Comparison of ENCODE assay signal across 1 cellular context in the genomic region with DNA sequence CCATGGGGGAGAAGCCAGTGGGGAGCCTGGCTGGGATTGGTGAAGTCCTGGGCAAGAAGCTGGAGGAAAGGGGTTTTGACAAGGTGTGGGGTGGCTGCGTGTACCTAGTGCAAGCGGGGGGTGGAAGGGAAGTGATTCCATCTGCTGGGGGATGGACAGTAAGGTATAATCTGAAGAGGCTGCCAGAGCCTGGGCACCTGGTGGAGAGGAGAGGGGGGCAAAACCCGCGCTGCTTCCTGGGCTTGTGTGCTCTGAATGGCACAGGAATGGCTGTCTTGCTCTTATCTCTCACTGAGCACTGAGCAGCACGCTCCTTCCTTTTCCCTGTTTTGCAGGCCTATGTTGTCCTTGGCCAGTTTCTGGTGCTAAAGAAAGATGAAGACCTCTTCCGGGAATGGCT.
TF ChIP-seq lines count a peak whose summit lies in the region.

No MANE protein-coding gene starts in this region.

TF ChIP-seq in H1, 55 proteins besides CTCF, POLR2A, EP300 and RAD21:
- no peak for TF ChIP-seq SAP30 (IDR thresholded peaks at IDR 0.05; ENCODE audit: insufficient read depth, insufficient replicate concordance, low read length)
- TF ChIP-seq CBX5 (IDR thresholded peaks at IDR 0.05; ENCODE audit: low read depth, low read length) = no peak
- TF ChIP-seq, protein P1, sequence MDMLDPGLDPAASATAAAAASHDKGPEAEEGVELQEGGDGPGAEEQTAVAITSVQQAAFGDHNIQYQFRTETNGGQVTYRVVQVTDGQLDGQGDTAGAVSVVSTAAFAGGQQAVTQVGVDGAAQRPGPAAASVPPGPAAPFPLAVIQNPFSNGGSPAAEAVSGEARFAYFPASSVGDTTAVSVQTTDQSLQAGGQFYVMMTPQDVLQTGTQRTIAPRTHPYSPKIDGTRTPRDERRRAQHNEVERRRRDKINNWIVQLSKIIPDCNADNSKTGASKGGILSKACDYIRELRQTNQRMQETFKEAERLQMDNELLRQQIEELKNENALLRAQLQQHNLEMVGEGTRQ (IDR thresholded peaks at IDR 0.05; ENCODE audit: low read length) = no peak
- TF ChIP-seq JUND (IDR thresholded peaks at IDR 0.05; ENCODE audit: low read length) = no peak
- no peak for TF ChIP-seq CEBPB (IDR thresholded peaks at IDR 0.05; ENCODE audit: low read depth, low read length)
- TF ChIP-seq SP4 (IDR thresholded peaks at IDR 0.05; ENCODE audit: low read length) = no peak
- no peak for TF ChIP-seq CREB1 (IDR thresholded peaks at IDR 0.05)
- no peak for TF ChIP-seq JUN (IDR thresholded peaks at IDR 0.05; ENCODE audit: low read depth, low read length)
- no peak for TF ChIP-seq CHD2 (IDR thresholded peaks at IDR 0.05; ENCODE audit: low read length)
- no peak for TF ChIP-seq RNF2 (IDR thresholded peaks at IDR 0.05; ENCODE audit: borderline replicate concordance, low read depth, low read length, missing control alignments, poor library complexity, severe bottlenecking)
- no peak for TF ChIP-seq EZH2 (IDR thresholded peaks at IDR 0.05; ENCODE audit: low read depth, low read length, severe bottlenecking)
- TF ChIP-seq BCL11A (IDR thresholded peaks at IDR 0.05; ENCODE audit: low read depth in 2 of 2, low read length in 2 of 2) = no peak
- TF ChIP-seq SRF (IDR thresholded peaks at IDR 0.05; ENCODE audit: low read depth, low read length) = no peak
- no peak for TF ChIP-seq KDM5A (IDR thresholded peaks at IDR 0.05; ENCODE audit: low read length)
- no peak for TF ChIP-seq GTF2F1 (IDR thresholded peaks at IDR 0.05; ENCODE audit: borderline replicate concordance, low read depth, low read length)
- no peak for TF ChIP-seq NRF1 (IDR thresholded peaks at IDR 0.05; ENCODE audit: low read depth, low read length)
